1 cellular context compared by ENCODE assay signal in the genomic region with DNA sequence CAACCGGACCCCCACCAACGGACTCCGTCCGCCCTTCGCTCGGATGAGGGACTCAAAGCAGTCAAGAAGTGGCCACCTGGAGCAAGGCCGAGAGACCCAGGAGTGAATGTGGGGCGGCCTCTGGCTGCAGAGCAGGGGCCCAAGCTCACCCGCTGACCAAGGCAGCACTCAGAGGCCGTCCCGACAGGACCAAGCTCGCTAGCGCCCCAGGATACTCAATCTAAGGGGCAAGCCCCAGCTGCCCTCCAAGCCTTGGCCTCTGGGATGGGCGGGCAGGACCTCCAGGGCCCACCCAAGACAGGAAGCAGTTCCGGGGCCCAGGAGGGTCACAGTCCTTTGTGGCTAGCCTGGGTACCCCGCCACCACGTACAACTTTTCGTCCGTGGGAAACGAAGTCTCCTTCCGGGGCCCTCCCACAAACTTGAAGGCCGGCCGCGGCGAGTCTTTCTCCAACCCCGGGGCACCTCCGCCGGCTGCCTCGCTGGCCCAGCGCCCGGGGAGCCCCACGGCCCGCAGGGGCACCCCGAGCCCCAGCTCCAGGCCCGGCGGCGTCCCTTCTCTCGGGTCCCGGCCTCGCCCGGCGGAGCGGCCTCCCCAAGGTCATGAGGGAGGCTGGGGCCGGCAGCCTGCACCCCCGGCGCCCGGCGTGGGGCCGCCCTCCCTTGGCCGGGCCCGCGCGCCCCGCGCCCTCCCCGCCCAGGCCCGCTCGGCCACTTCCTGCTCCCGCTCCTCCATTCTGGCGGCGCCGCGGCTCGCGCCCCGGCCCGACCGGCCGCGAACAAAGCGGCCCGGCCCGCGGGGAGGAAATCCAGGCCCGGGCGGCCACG.
TF ChIP-seq lines count a peak whose summit lies in the region.

No MANE protein-coding gene starts in this region.

TF ChIP-seq in HepG2, 621 proteins besides CTCF, POLR2A, EP300 and RAD21 (continued from another document):
- TF ChIP-seq, protein P1, sequence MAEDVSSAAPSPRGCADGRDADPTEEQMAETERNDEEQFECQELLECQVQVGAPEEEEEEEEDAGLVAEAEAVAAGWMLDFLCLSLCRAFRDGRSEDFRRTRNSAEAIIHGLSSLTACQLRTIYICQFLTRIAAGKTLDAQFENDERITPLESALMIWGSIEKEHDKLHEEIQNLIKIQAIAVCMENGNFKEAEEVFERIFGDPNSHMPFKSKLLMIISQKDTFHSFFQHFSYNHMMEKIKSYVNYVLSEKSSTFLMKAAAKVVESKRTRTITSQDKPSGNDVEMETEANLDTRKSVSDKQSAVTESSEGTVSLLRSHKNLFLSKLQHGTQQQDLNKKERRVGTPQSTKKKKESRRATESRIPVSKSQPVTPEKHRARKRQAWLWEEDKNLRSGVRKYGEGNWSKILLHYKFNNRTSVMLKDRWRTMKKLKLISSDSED (CRISPR knock-in tag; IDR thresholded peaks at IDR 0.05), result no peak
- TF ChIP-seq PCBP1 (IDR thresholded peaks at IDR 0.05; ENCODE audit: borderline replicate concordance, low read depth, low read length), result no peak
- no peak for TF ChIP-seq ZNF556 (CRISPR knock-in tag; IDR thresholded peaks at IDR 0.05; ENCODE audit: borderline replicate concordance)
- TF ChIP-seq TSC22D2 (CRISPR knock-in tag; IDR thresholded peaks at IDR 0.05; ENCODE audit: borderline replicate concordance), result no peak
- TF ChIP-seq ZNF605 (CRISPR knock-in tag; IDR thresholded peaks at IDR 0.05), result no peak
- TF ChIP-seq ZBTB1 (CRISPR knock-in tag; IDR thresholded peaks at IDR 0.05; ENCODE audit: borderline replicate concordance), result no peak
- TF ChIP-seq ZNF598 (CRISPR knock-in tag; IDR thresholded peaks at IDR 0.05; ENCODE audit: borderline replicate concordance), result no peak
- 0 out of 2 replicates have a peak, but pooled peaks have one; percentile 24 for TF ChIP-seq ZFAT (CRISPR knock-in tag; conservative IDR thresholded peaks at IDR 0.05)
- peak; percentile 74 for TF ChIP-seq NR2C2 (CRISPR knock-in tag; IDR thresholded peaks at IDR 0.05; ENCODE audit: borderline replicate concordance)
- TF ChIP-seq, protein P2, sequence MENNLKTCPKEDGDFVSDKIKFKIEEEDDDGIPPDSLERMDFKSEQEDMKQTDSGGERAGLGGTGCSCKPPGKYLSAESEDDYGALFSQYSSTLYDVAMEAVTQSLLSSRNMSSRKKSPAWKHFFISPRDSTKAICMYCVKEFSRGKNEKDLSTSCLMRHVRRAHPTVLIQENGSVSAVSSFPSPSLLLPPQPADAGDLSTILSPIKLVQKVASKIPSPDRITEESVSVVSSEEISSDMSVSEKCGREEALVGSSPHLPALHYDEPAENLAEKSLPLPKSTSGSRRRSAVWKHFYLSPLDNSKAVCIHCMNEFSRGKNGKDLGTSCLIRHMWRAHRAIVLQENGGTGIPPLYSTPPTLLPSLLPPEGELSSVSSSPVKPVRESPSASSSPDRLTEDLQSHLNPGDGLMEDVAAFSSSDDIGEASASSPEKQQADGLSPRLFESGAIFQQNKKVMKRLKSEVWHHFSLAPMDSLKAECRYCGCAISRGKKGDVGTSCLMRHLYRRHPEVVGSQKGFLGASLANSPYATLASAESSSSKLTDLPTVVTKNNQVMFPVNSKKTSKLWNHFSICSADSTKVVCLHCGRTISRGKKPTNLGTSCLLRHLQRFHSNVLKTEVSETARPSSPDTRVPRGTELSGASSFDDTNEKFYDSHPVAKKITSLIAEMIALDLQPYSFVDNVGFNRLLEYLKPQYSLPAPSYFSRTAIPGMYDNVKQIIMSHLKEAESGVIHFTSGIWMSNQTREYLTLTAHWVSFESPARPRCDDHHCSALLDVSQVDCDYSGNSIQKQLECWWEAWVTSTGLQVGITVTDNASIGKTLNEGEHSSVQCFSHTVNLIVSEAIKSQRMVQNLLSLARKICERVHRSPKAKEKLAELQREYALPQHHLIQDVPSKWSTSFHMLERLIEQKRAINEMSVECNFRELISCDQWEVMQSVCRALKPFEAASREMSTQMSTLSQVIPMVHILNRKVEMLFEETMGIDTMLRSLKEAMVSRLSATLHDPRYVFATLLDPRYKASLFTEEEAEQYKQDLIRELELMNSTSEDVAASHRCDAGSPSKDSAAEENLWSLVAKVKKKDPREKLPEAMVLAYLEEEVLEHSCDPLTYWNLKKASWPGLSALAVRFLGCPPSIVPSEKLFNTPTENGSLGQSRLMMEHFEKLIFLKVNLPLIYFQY (CRISPR knock-in tag; IDR thresholded peaks at IDR 0.05; ENCODE audit: borderline replicate concordance), result no peak
- TF ChIP-seq, protein P3, sequence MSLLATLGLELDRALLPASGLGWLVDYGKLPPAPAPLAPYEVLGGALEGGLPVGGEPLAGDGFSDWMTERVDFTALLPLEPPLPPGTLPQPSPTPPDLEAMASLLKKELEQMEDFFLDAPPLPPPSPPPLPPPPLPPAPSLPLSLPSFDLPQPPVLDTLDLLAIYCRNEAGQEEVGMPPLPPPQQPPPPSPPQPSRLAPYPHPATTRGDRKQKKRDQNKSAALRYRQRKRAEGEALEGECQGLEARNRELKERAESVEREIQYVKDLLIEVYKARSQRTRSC (CRISPR knock-in tag; IDR thresholded peaks at IDR 0.05; ENCODE audit: low read depth), result no peak
- no peak for TF ChIP-seq SMARCC2 (IDR thresholded peaks at IDR 0.05)
- no peak for TF ChIP-seq CCDC6 (CRISPR knock-in tag; IDR thresholded peaks at IDR 0.05)
- TF ChIP-seq ZNF766 (CRISPR knock-in tag; IDR thresholded peaks at IDR 0.05; ENCODE audit: borderline replicate concordance), result 0 out of 2 replicates have a peak, but pooled peaks have one; percentile 67
- TF ChIP-seq NFIB (CRISPR knock-in tag; IDR thresholded peaks at IDR 0.05; ENCODE audit: borderline replicate concordance), result no peak
TF ChIP-seq in HepG2: peak in this region for 39.
